Comparison of ENCODE assay signal across 1 cellular context in the genomic region with DNA sequence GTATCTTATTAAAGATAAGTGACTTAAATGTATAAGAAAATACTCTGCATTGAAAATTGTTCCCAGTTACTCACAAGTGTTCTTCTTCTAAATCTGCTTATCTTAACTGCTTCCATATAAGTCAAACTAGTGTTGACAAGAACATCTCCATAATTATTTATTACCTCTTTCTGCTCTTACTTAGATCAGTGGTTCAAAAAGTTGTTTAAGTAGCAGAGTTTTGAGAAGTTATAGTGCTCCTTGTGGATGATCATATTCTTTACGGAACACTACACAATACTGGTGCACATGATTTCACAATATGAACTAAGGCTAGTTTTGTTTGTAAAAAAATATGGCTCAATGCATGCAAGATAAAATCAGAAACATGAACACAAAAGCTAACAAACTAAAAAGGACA.
TF ChIP-seq lines count a peak whose summit lies in the region.

No MANE protein-coding gene starts in this region.

TF ChIP-seq in GM23338, 12 proteins besides CTCF, POLR2A, EP300 and RAD21 (continued from another document):
- TF ChIP-seq JUNB (IDR thresholded peaks at IDR 0.05; ENCODE audit: unreplicated experiment) = no peak
- no peak for TF ChIP-seq ZNF114 (CRISPR knock-in tag; IDR thresholded peaks at IDR 0.05)
- TF ChIP-seq, protein P1, sequence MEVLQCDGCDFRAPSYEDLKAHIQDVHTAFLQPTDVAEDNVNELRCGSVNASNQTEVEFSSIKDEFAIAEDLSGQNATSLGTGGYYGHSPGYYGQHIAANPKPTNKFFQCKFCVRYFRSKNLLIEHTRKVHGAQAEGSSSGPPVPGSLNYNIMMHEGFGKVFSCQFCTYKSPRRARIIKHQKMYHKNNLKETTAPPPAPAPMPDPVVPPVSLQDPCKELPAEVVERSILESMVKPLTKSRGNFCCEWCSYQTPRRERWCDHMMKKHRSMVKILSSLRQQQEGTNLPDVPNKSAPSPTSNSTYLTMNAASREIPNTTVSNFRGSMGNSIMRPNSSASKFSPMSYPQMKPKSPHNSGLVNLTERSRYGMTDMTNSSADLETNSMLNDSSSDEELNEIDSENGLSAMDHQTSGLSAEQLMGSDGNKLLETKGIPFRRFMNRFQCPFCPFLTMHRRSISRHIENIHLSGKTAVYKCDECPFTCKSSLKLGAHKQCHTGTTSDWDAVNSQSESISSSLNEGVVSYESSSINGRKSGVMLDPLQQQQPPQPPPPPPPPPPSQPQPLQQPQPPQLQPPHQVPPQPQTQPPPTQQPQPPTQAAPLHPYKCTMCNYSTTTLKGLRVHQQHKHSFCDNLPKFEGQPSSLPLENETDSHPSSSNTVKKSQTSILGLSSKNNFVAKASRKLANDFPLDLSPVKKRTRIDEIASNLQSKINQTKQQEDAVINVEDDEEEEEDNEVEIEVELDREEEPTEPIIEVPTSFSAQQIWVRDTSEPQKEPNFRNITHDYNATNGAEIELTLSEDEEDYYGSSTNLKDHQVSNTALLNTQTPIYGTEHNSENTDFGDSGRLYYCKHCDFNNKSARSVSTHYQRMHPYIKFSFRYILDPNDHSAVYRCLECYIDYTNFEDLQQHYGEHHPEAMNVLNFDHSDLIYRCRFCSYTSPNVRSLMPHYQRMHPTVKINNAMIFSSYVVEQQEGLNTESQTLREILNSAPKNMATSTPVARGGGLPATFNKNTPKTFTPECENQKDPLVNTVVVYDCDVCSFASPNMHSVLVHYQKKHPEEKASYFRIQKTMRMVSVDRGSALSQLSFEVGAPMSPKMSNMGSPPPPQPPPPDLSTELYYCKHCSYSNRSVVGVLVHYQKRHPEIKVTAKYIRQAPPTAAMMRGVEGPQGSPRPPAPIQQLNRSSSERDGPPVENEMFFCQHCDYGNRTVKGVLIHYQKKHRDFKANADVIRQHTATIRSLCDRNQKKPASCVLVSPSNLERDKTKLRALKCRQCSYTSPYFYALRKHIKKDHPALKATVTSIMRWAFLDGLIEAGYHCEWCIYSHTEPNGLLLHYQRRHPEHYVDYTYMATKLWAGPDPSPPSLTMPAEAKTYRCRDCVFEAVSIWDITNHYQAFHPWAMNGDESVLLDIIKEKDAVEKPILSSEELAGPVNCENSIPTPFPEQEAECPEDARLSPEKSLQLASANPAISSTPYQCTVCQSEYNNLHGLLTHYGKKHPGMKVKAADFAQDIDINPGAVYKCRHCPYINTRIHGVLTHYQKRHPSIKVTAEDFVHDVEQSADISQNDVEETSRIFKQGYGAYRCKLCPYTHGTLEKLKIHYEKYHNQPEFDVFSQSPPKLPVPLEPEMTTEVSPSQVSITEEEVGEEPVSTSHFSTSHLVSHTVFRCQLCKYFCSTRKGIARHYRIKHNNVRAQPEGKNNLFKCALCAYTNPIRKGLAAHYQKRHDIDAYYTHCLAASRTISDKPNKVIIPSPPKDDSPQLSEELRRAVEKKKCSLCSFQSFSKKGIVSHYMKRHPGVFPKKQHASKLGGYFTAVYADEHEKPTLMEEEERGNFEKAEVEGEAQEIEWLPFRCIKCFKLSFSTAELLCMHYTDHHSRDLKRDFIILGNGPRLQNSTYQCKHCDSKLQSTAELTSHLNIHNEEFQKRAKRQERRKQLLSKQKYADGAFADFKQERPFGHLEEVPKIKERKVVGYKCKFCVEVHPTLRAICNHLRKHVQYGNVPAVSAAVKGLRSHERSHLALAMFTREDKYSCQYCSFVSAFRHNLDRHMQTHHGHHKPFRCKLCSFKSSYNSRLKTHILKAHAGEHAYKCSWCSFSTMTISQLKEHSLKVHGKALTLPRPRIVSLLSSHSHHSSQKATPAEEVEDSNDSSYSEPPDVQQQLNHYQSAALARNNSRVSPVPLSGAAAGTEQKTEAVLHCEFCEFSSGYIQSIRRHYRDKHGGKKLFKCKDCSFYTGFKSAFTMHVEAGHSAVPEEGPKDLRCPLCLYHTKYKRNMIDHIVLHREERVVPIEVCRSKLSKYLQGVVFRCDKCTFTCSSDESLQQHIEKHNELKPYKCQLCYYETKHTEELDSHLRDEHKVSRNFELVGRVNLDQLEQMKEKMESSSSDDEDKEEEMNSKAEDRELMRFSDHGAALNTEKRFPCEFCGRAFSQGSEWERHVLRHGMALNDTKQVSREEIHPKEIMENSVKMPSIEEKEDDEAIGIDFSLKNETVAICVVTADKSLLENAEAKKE (CRISPR knock-in tag; IDR thresholded peaks at IDR 0.05) = no peak
- TF ChIP-seq ZNF331 (CRISPR knock-in tag; IDR thresholded peaks at IDR 0.05; ENCODE audit: low read depth) = no peak
- no peak for TF ChIP-seq POLR2AphosphoS5 (IDR thresholded peaks at IDR 0.05; ENCODE audit: low read depth)
- TF ChIP-seq NANOG (IDR thresholded peaks at IDR 0.05; ENCODE audit: borderline replicate concordance) = no peak
- TF ChIP-seq STAT1 (IDR thresholded peaks at IDR 0.05; ENCODE audit: unreplicated experiment) = no peak
- no peak for TF ChIP-seq EZH2phosphoT487 (IDR thresholded peaks at IDR 0.05; ENCODE audit: unreplicated experiment)
